Comparison of ENCODE assay signal across 1 cellular context in genomic region chr15:35191783-35192182, GRCh38.
TF ChIP-seq lines count a peak whose summit lies in the region.

No MANE protein-coding gene starts in this region.

TF ChIP-seq in K562, 482 proteins besides CTCF, POLR2A, EP300 and RAD21 (continued from another document):
- TF ChIP-seq, protein P1, sequence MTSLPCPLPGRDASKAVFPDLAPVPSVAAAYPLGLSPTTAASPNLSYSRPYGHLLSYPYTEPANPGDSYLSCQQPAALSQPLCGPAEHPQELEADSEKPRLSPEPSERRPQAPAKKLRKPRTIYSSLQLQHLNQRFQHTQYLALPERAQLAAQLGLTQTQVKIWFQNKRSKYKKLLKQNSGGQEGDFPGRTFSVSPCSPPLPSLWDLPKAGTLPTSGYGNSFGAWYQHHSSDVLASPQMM (CRISPR knock-in tag; IDR thresholded peaks at IDR 0.05), result no peak
- TF ChIP-seq XRCC3 (IDR thresholded peaks at IDR 0.05), result 0 out of 2 replicates have a peak, but pooled peaks have one; percentile 37
